ENCODE assay signal across 8 cellular contexts in the genomic region with DNA sequence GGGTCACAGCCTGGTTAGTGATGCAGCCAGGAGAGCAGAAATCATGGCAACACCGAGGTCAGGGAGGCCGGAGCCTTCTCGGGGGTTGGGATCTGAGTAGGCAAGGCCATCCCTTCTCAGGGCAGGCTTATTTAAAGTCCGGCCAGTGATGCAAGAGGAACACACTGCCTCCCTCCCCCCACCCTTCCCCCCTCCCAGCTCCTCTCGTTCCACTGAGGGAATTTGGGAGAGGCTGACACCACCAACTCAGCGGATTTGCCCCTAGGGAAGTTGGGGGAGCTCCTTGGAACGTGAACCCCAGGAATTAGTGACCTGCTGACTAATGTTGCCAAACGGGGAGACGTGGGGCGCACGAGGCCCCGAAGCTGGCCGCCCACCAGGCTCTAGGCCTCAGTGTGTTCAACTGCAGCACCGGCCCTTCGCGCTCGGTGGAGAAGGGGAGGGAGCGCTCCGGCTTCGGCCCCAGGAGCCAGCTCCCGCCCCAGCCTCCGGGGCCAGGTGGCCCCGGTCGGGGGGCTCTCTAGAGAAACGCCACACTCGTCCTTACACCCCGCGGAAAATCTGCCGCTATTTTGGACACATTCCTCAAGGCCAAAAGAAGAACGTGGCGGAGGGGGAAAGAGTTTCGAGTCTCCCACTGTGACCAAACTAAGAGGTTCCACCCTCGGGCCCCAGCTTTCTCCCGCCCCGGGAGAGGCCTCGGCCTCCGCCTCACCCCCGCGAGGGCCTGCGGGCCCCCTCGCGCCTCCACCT.
DNase-seq lines count a peak whose midpoint lies in the region; ATAC-seq, FAIRE-seq and TF ChIP-seq lines count a peak whose summit lies in the region.

No MANE protein-coding gene starts in this region.

- H3K4me3 ChIP-seq in brain microvascular endothelial cell (ENCODE audit: low read depth, low read length) (peak overlapping the region; percentile 98), iPS-20b (ENCODE audit: low read length) (peak overlapping the region; percentile 94), skeletal muscle cell (ENCODE audit: low read depth, low read length) (peak overlapping the region; percentile 99)

- DNase-seq in NCI-H748 (lab: John Stamatoyannopoulos, UW; ENCODE audit: unreplicated experiment) = peak; percentile 32
- DNase-seq in NCI-H748 treated with DMSO at 0.1 percent for 48 hours (lab: John Stamatoyannopoulos, UW) = no peak
- DNase-seq in RCC 7860 (ENCODE audit: low spot score) = peak; percentile 49
- DNase-seq in brain microvascular endothelial cell = peak; percentile 54
- peak; percentile 48 for DNase-seq in skeletal muscle cell (ENCODE audit: low read depth)
- DNase-seq in SHP77 (lab: John Stamatoyannopoulos, UW) = no peak

- no peaks in the 10 kb centered on the region for H3K9me3 ChIP-seq in iPS-20b (ENCODE audit: insufficient read depth, low read depth, low read length)

- H3K27ac ChIP-seq in brain microvascular endothelial cell = peak overlapping the region; percentile 95
- H3K27ac ChIP-seq in iPS-20b (ENCODE audit: low read length) = peak overlapping the region; percentile 76

- H3K27me3 ChIP-seq in brain microvascular endothelial cell (replicated peaks) (no peaks in the 10 kb centered on the region), iPS-20b (ENCODE audit: insufficient read depth, low read length) (no peaks in the 10 kb centered on the region; the same call in 1 of the 2 replicates)

- peaks cover 45% of the 10 kb centered on the region; the same call in 1 of the 2 replicates for H3K4me1 ChIP-seq in iPS-20b (ENCODE audit: insufficient read depth, low read length)

- FAIRE-seq in RCC 7860 (lab: Jason Lieb, UNC) = no peak

- H3K9ac ChIP-seq in iPS-20b (ENCODE audit: low read depth, low read length) = peak overlapping the region; percentile 94

- peak; percentile 4 for ATAC-seq in HG02623 (IDR thresholded peaks at IDR 0.05; ENCODE audit: unreplicated experiment)

- TF ChIP-seq CTCF in brain microvascular endothelial cell (IDR thresholded peaks at IDR 0.05; ENCODE audit: low read depth, low read length, missing control alignments) = no peak

- H3K36me3 ChIP-seq in brain microvascular endothelial cell (replicated peaks) (no peaks in the 10 kb centered on the region), iPS-20b (ENCODE audit: insufficient read depth, low read depth, low read length) (no peaks in the 10 kb centered on the region)

- in situ Hi-C loops in brain microvascular endothelial cell (cut with HindIII; ENCODE audit: low pct_ligation_motif_present, low sequenced_read_pairs) = no loop called here

Comparison
In these comparisons a context has a peak if more than half of its experiments do, and no peak if none do; other contexts are left out.
1. DNase-seq: peak in NCI-H748 (single experiment), RCC 7860 (single experiment), brain microvascular endothelial cell (single experiment) and skeletal muscle cell (single experiment); none in NCI-H748 treated with DMSO at 0.1 percent for 48 hours (single experiment) and SHP77 (0 of 2).
2. Peak in every context shown above with its lines, with median percentiles within 50 percentile points of each other: H3K4me3 ChIP-seq.